Comparison of ENCODE assay signal across 19 cellular contexts in the genomic region with DNA sequence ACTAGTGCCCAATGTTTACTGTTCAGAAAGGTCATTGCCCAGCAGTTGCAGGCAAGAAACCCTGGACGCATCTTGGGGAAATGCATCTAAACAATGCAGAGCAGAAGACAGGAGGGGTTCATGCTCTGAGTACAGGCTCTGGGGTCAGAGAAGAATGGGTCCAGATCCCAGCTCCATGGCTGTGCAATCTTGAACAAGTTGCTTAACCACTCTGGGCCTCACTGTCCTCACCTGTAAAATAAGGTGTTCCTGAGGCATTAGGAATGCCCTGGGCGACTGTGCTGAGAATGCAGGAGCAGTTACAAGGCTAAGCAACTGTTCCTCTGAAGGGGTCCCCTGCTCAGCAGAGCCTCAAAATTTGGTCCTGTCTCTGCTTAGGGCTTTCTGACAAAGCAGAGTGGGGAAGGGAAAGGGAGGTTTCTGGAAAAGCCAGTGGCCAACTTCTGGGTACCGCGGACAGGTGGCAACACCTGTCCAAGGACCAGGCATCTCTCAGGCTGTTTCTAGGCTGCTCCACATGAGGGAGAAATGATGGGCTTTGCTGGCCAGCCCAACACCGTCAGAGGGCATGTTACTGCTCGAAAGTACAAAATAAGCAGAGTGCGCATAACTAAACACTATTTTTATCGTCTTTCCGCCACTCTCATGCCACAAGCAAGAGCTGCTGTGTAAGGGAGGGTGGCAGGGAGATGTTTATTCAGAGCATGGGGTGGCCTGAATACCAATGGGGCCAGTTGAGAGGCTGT.
"Had no signal": no experiment of that assay in that cellular context is flagged by ENCODE, and none has a peak within 500 bp of the region (broad histone marks: within the 10 kb centered on the region; RNA-seq: fewer than 3 reads in every experiment).

No MANE protein-coding gene starts in this region.

- H3K4me3 ChIP-seq: breast epithelium, colonic mucosa, esophagus squamous epithelium, gastroesophageal sphincter, ovary had no signal

- DNase-seq: activated CD8-positive, alpha-beta memory T cell treated with anti-CD3 and anti-CD28 coated beads, Interleukin-2, amount 50 U/mL, for 48 hours; activated naive CD4-positive, alpha-beta T cell treated with Interleukin-2 at 50 U/mL for 16 hours; activated naive CD8-positive, alpha-beta T cell treated with anti-CD3 and anti-CD28 coated beads for 36 hours; activated T-cell treated with anti-CD3 and anti-CD28 coated beads, Interleukin-2, amount 50 U/mL, for 4 hours; colonic mucosa; esophagus squamous epithelium; head of caudate nucleus; islet precursor cell; left cardiac atrium; ovary; stimulated activated CD4-positive, alpha-beta T cell treated with anti-CD3 and anti-CD28 coated beads, Interleukin-2, amount 100 ng/mL, for 48 hours; stimulated activated CD8-positive, alpha-beta memory T cell treated with anti-CD3 and anti-CD28 coated beads, Interleukin-4, amount 100 ng/mL, for 48 hours; stimulated activated naive B cell treated with anti-CD40 and anti-IgM and Interleukin-4, amounts not matched to agents 10 μg/mL and 1 μg/mL and 100 μg/mL, for 72 hours; T-helper 1 cell; T-helper 9 cell had no signal

- H3K27me3 ChIP-seq: breast epithelium, colonic mucosa, esophagus squamous epithelium, gastroesophageal sphincter, ovary had no signal

- ATAC-seq: activated T-cell treated with anti-CD3 and anti-CD28 coated beads, Interleukin-2, amount 50 U/mL, for 4 hours; gastroesophageal sphincter; WTC11 had no signal

- H3K9me3 ChIP-seq: breast epithelium, colonic mucosa, esophagus squamous epithelium, gastroesophageal sphincter, ovary had no signal

- H3K36me3 ChIP-seq: breast epithelium, colonic mucosa, esophagus squamous epithelium, gastroesophageal sphincter, ovary had no signal

- FAIRE-seq: astrocyte had no signal

- H3K27ac ChIP-seq: breast epithelium, colonic mucosa, ovary had no signal
